ENCODE assay signal across 8 cellular contexts in genomic region chr10:18658992-18659783, GRCh38. TPM values are rescaled to one million over a fixed set of nuclear protein-coding genes. Genes with fewer than 3 reads are reported as not detected.
DNase-seq lines count a peak whose midpoint lies in the region; ATAC-seq and TF ChIP-seq lines count a peak whose summit lies in the region.

ARL5B (plus strand) TSS chr10:18659431; CDS start chr10:18659638, 207 bp downstream.

- no peaks in the 10 kb centered on the region for H4K20me1 ChIP-seq in OCI-LY1 (ENCODE audit: insufficient read depth, low read length)

- no peaks in the 10 kb centered on the region for H3F3A ChIP-seq in OCI-LY1 (ENCODE audit: insufficient read depth, low read length)

- DNase-seq in D341Med (ENCODE audit: low spot score) (peak; percentile 96), activated T-cell treated with anti-CD3 and anti-CD28 coated beads for 24 hours (ENCODE audit: low read depth) (peak; percentile 97), epidermal melanocyte (ENCODE audit: insufficient read length, low spot score) (peak; percentile 87), middle frontal gyrus (ENCODE audit: extremely low spot score, low spot score) (peak; percentile 93)
- peak; percentile 93 to 98 for DNase-seq in stimulated activated CD8-positive, alpha-beta memory T cell treated with anti-CD3 and anti-CD28 coated beads, Interleukin-2, amount 100 ng/mL, for 48 hours (ENCODE audit: low read depth in 2 of 2)

- H3K27me3 ChIP-seq in HUES64 (ENCODE audit: insufficient read depth, low read length) (no peaks in the 10 kb centered on the region), OCI-LY1 (ENCODE audit: insufficient read depth, low read length) (no peaks in the 10 kb centered on the region)

- H3K9me3 ChIP-seq in HUES64 (ENCODE audit: insufficient read depth, low read depth, low read length) (no peaks in the 10 kb centered on the region), OCI-LY1 (ENCODE audit: low read length) (no peaks in the 10 kb centered on the region)

- peak; percentile 82 for ATAC-seq in GM21447 (IDR thresholded peaks at IDR 0.05; ENCODE audit: unreplicated experiment)

- peak within 1 kb of the TSS; percentile 85 for H3K4me2 ChIP-seq in OCI-LY1 (ENCODE audit: low read length)

- no peak for TF ChIP-seq CTCF in OCI-LY1 (IDR thresholded peaks at IDR 0.05; ENCODE audit: low read length)

- 0 out of 2 replicates have a peak, but pooled peaks cover 11% of the 10 kb centered on the region for H3K4me1 ChIP-seq in HUES64 (ENCODE audit: insufficient read depth, low read length)
- peaks cover 33% of the 10 kb centered on the region for H3K4me1 ChIP-seq in OCI-LY1 (ENCODE audit: insufficient read depth, low read length, severe bottlenecking)

- WGBS in HUES64 = under 1% methylated on average over 73 of the region's 73 CpGs

- peaks cover 45% of the 10 kb centered on the region for H3K79me2 ChIP-seq in OCI-LY1 (ENCODE audit: insufficient read depth, low read length)

- H3K36me3 ChIP-seq in HUES64 (ENCODE audit: insufficient read depth, low read length) = 0 out of 2 replicates have a peak, but pooled peaks cover 4% of the 10 kb centered on the region
- no peaks in the 10 kb centered on the region; the same call in 1 of the 2 replicates for H3K36me3 ChIP-seq in OCI-LY1 (ENCODE audit: insufficient read depth, low read length)

- H3K9ac ChIP-seq in HUES64 (ENCODE audit: low read depth, low read length) = peak within 1 kb of the TSS; percentile 98
- H3K9ac ChIP-seq in OCI-LY1 (ENCODE audit: low read length) = peak within 1 kb of the TSS; percentile 95

- peak within 1 kb of the TSS; percentile 99 for H3K4me3 ChIP-seq in HUES64 (ENCODE audit: low read length)
- H3K4me3 ChIP-seq in OCI-LY1 (ENCODE audit: low read depth, low read length, poor library complexity, severe bottlenecking) = peak within 1 kb of the TSS; percentile 87

- no peak within 1 kb of the TSS for H2AFZ ChIP-seq in OCI-LY1 (ENCODE audit: low read length)

- H3K27ac ChIP-seq in HUES64 (ENCODE audit: low read depth, low read length) = peak within 1 kb of the TSS; percentile 92
- peak within 1 kb of the TSS; percentile 81 for H3K27ac ChIP-seq in OCI-LY1 (ENCODE audit: low read depth, low read length, poor library complexity, severe bottlenecking)

- no peaks in the 10 kb centered on the region for H3K9me2 ChIP-seq in OCI-LY1 (ENCODE audit: low read depth, low read length)

RNA-seq across cellular contexts. Expression of gene ARL5B, which starts in this region (rescaled TPM):
- polyA plus RNA-seq in HUES64 (2013, experiment 1 of 2) = 29.9 TPM
- polyA plus RNA-seq in HUES64 (2013, experiment 2 of 2) = 35.1 TPM

Comparison
In these comparisons a context has a peak if more than half of its experiments do, and no peak if none do; other contexts are left out.
1. Peak in every context shown above with its lines: DNase-seq, ATAC-seq, H3K4me3 ChIP-seq and H3K27ac ChIP-seq.